8 cellular contexts compared by ENCODE assay signal in genomic region chr6:28866342-28867077, GRCh38. TPM values are rescaled to one million over a fixed set of nuclear protein-coding genes. Genes with fewer than 3 reads are reported as not detected.
A peak's percentile ranks its signal among the peaks of the same experiment; 100 is the strongest.
DNase-seq lines count a peak whose midpoint lies in the region; ATAC-seq and TF ChIP-seq lines count a peak whose summit lies in the region.

No MANE protein-coding gene starts in this region.

- no peaks in the 10 kb centered on the region for H3K36me3 ChIP-seq in endodermal cell (ENCODE audit: control insufficient read depth, insufficient read depth, low read length)

- H3K4me3 ChIP-seq in endodermal cell (ENCODE audit: low read length), result peak overlapping the region; percentile 81
- peak overlapping the region; percentile 57 for H3K4me3 ChIP-seq in mononuclear cell (ENCODE audit: low read length)

- H3K4me3 Mint-ChIP-seq in endodermal cell, result peak overlapping the region; percentile 65

- peaks cover 15% of the 10 kb centered on the region for H3K27me3 Mint-ChIP-seq in endodermal cell (ENCODE audit: insufficient read depth)

- WGBS in endodermal cell (ENCODE audit: insufficient coverage in 1 of 2, insufficient read length in 1 of 2), 2 experiments, result 0 to 2% methylated on average over 3 to 58 of the region's 58 CpGs

- peak; percentile 61 for ATAC-seq in HG02798 (IDR thresholded peaks at IDR 0.05; ENCODE audit: poor library complexity, unreplicated experiment)

- H3K27ac Mint-ChIP-seq in endodermal cell, result peak overlapping the region; percentile 77

- TF ChIP-seq CTCF in endodermal cell (conservative IDR thresholded peaks at IDR 0.05), result no peak

- peaks cover 8% of the 10 kb centered on the region for H3K4me1 Mint-ChIP-seq in endodermal cell

- peak overlapping the region; percentile 56 for H3K27ac ChIP-seq in endodermal cell (ENCODE audit: low read depth, low read length)

- H3K36me3 Mint-ChIP-seq in endodermal cell (ENCODE audit: low read depth), result no peaks in the 10 kb centered on the region

- DNase-seq in GF-D8 (lab: John Stamatoyannopoulos, UW) (peak; percentile 43), NCI-H774 (lab: John Stamatoyannopoulos, UW) (peak; percentile 45), endodermal cell (peak; percentile 93), SKM-1 treated with dmso at 0.1 percent for 144 hours (lab: John Stamatoyannopoulos, UW; ENCODE audit: unreplicated experiment) (no peak)
- peak; percentile 39 to 44 for DNase-seq in activated CD8-positive, alpha-beta memory T cell treated with anti-CD3 and anti-CD28 coated beads for 4 hours (ENCODE audit: low read depth in 2 of 2)
- DNase-seq in stimulated activated CD8-positive, alpha-beta memory T cell treated with anti-CD3 and anti-CD28 coated beads, Interleukin-2, amount 100 ng/mL, for 48 hours (ENCODE audit: low read depth in 2 of 2), result peak; percentile 56 to 65

- peaks cover 9% of the 10 kb centered on the region for H3K9me3 ChIP-seq in endodermal cell (ENCODE audit: control insufficient read depth, low read length)
- H3K9me3 ChIP-seq in mononuclear cell (ENCODE audit: low read depth, low read length), result no peaks in the 10 kb centered on the region

- H3K4me1 ChIP-seq in endodermal cell (ENCODE audit: control insufficient read depth, insufficient read depth, low read length) (no peaks in the 10 kb centered on the region), mononuclear cell (ENCODE audit: insufficient read depth, low read length) (peaks cover 25% of the 10 kb centered on the region)

- H3K9ac ChIP-seq in endodermal cell (ENCODE audit: extremely low read depth, low read length, poor library complexity, severe bottlenecking), result peak overlapping the region; percentile 24

- no peaks in the 10 kb centered on the region for H3K27me3 ChIP-seq in endodermal cell (ENCODE audit: control insufficient read depth, insufficient read depth, low read length, poor library complexity, severe bottlenecking)
- H3K27me3 ChIP-seq in mononuclear cell (ENCODE audit: insufficient read depth, low read length), result no peaks in the 10 kb centered on the region

- H3K9me3 Mint-ChIP-seq in endodermal cell, result peaks cover 9% of the 10 kb centered on the region

RNA-seq across cellular contexts. Expression of gene TRIM27, which starts 57.3 kb away (rescaled TPM):
- total RNA-seq in endodermal cell, result 10 to 100 TPM; 81.8 to 82.7 TPM
- polyA plus RNA-seq in endodermal cell (2013, experiment 1 of 2), result 53.4 TPM
- 50.1 TPM for polyA plus RNA-seq in endodermal cell (2013, experiment 2 of 2)
- 18.5 TPM for total RNA-seq in mononuclear cell
